In genomic region chr5:142151436-142152382, GRCh38 we compare ENCODE assay signal across 8 cellular contexts. TPM values are rescaled to one million over a fixed set of nuclear protein-coding genes. Genes with fewer than 3 reads are reported as not detected.
A peak's percentile ranks its signal among the peaks of the same experiment; 100 is the strongest.
DNase-seq lines count a peak whose midpoint lies in the region; ATAC-seq, FAIRE-seq and TF ChIP-seq lines count a peak whose summit lies in the region.

No MANE protein-coding gene starts in this region.

- H3K9me3 ChIP-seq in AG04450 (ENCODE audit: control insufficient read depth, insufficient read depth, low read length) (no peaks in the 10 kb centered on the region), esophagus squamous epithelium (no peaks in the 10 kb centered on the region), neural progenitor cell (ENCODE audit: low read depth) (no peaks in the 10 kb centered on the region)

- POLR2A ChIA-PET in AG04450 (lab: Yijun Ruan, JAX) = no interaction called here
- POLR2A ChIA-PET in activated CD8-positive, alpha-beta T cell treated with anti-CD3 and anti-CD28 coated beads for 36 hours (lab: Charles Lee) = interaction anchor here (0.6 to 0.8 kb wide), 2 partner anchors 20 to 383 kb away, joined by 3 read pairs; no protein-coding TSS in a partner anchor

- no peaks in the 10 kb centered on the region for H3K27me3 ChIP-seq in AG04450 (ENCODE audit: control insufficient read depth, insufficient read depth, low read length)
- H3K27me3 ChIP-seq in esophagus squamous epithelium = no peaks in the 10 kb centered on the region
- H3K27me3 ChIP-seq in neural progenitor cell = no peaks in the 10 kb centered on the region

- peak; percentile 77 for ATAC-seq in activated CD8-positive, alpha-beta T cell treated with anti-CD3 and anti-CD28 coated beads for 36 hours
- ATAC-seq in GM18868 (IDR thresholded peaks at IDR 0.05; ENCODE audit: unreplicated experiment) = no peak

- H3K36me3 ChIP-seq in esophagus squamous epithelium (peaks cover 4 to 66% (median 7%) of the 10 kb centered on the region in 3 donors), neural progenitor cell (peaks cover 9% of the 10 kb centered on the region)

- peak; percentile 75 for FAIRE-seq in GM19239 (lab: Jason Lieb, UNC)

- H3K27ac Mint-ChIP-seq in activated CD8-positive, alpha-beta T cell treated with anti-CD3 and anti-CD28 coated beads for 36 hours = peak overlapping the region; percentile 25
- no peak overlapping the region for H3K27ac Mint-ChIP-seq in neural progenitor cell
- no peak overlapping the region for H3K27ac Mint-ChIP-seq in type B pancreatic cell

- no peak overlapping the region for H2AFZ ChIP-seq in neural progenitor cell (replicated peaks)

- no peaks in the 10 kb centered on the region for H3K27me3 Mint-ChIP-seq in activated CD8-positive, alpha-beta T cell treated with anti-CD3 and anti-CD28 coated beads for 36 hours
- no peaks in the 10 kb centered on the region for H3K27me3 Mint-ChIP-seq in neural progenitor cell (ENCODE audit: insufficient read depth, low read depth)
- no peaks in the 10 kb centered on the region for H3K27me3 Mint-ChIP-seq in type B pancreatic cell

- H3K36me3 Mint-ChIP-seq in activated CD8-positive, alpha-beta T cell treated with anti-CD3 and anti-CD28 coated beads for 36 hours (ENCODE audit: low read depth) = peaks cover 34% of the 10 kb centered on the region
- H3K36me3 Mint-ChIP-seq in neural progenitor cell (peaks cover 26% of the 10 kb centered on the region), type B pancreatic cell (peaks cover 8% of the 10 kb centered on the region)

- H3K4me3 ChIP-seq in AG04450 (ENCODE audit: low read depth, low read length) (no peak overlapping the region), esophagus squamous epithelium (no peak overlapping the region), neural progenitor cell (no peak overlapping the region)

- peaks cover 11% of the 10 kb centered on the region for H3F3A ChIP-seq in neural progenitor cell (ENCODE audit: low read depth)

- peaks cover 4% of the 10 kb centered on the region for H4K20me1 ChIP-seq in neural progenitor cell (ENCODE audit: low read depth)

- no peak overlapping the region for H3K4me2 ChIP-seq in neural progenitor cell

- peaks cover 15% of the 10 kb centered on the region for H3K4me1 Mint-ChIP-seq in activated CD8-positive, alpha-beta T cell treated with anti-CD3 and anti-CD28 coated beads for 36 hours (ENCODE audit: low read depth)
- H3K4me1 Mint-ChIP-seq in neural progenitor cell (peaks cover 21% of the 10 kb centered on the region), type B pancreatic cell (ENCODE audit: unreplicated experiment) (peaks cover 3% of the 10 kb centered on the region)

- DNase-seq in AG04450 (ENCODE audit: low read depth, low spot score) (peak; percentile 74), GM19239 (ENCODE audit: insufficient read length, low spot score) (peak; percentile 10), NCI-H774 (lab: John Stamatoyannopoulos, UW) (peak; percentile 54), esophagus squamous epithelium (lab: John Stamatoyannopoulos, UW) (no peak), neural progenitor cell (ENCODE audit: low spot score) (peak; percentile 66), type B pancreatic cell (ENCODE audit: extremely low spot score, unreplicated experiment) (no peak)
- DNase-seq in activated CD8-positive, alpha-beta T cell treated with anti-CD3 and anti-CD28 coated beads for 36 hours = peak; percentile 78

- no peak overlapping the region for H3K4me3 Mint-ChIP-seq in activated CD8-positive, alpha-beta T cell treated with anti-CD3 and anti-CD28 coated beads for 36 hours
- no peak overlapping the region for H3K4me3 Mint-ChIP-seq in neural progenitor cell
- no peak overlapping the region for H3K4me3 Mint-ChIP-seq in type B pancreatic cell

- CTCF ChIA-PET in AG04450 (lab: Charles Lee) = interaction anchor here (0.6 to 5.3 kb wide), 49 partner anchors 9 to 648 kb away, joined by 3 to 91 read pairs (median 4); partner anchors contain the start of gene SPRY4
- CTCF ChIA-PET in activated CD8-positive, alpha-beta T cell treated with anti-CD3 and anti-CD28 coated beads for 36 hours (lab: Charles Lee) = interaction anchor here (0.6 to 17.6 kb wide), 22 partner anchors 8 to 540 kb away, joined by 3 to 592 read pairs (median 3); partner anchors contain the start of gene GNPDA1

- H3K27ac ChIP-seq in AG04450 (ENCODE audit: low read depth, low read length) (peak overlapping the region; percentile 47), esophagus squamous epithelium (no peak overlapping the region), neural progenitor cell (no peak overlapping the region)

- TF ChIP-seq CTCF in AG04450 (IDR thresholded peaks at IDR 0.05; ENCODE audit: low read depth, low read length) (peak; percentile 85), esophagus squamous epithelium (IDR thresholded peaks at IDR 0.05) (peak; percentile 45 to 90 (median 79)), neural progenitor cell (IDR thresholded peaks at IDR 0.05) (peak; percentile 98), type B pancreatic cell (conservative IDR thresholded peaks at IDR 0.05) (peak; percentile 99)
- TF ChIP-seq CTCF in activated CD8-positive, alpha-beta T cell treated with anti-CD3 and anti-CD28 coated beads for 36 hours (IDR thresholded peaks at IDR 0.05) = peak; percentile 80

- 28 to 31% methylated on average over 3 of the region's 3 CpGs for WGBS in esophagus squamous epithelium, 2 donors

- no peaks in the 10 kb centered on the region for H3K4me1 ChIP-seq in esophagus squamous epithelium
- peaks cover 13% of the 10 kb centered on the region for H3K4me1 ChIP-seq in neural progenitor cell

- no peak overlapping the region for H3K9ac ChIP-seq in neural progenitor cell

- H3K79me2 ChIP-seq in neural progenitor cell (ENCODE audit: low read depth) = no peaks in the 10 kb centered on the region

- H3K9me3 Mint-ChIP-seq in activated CD8-positive, alpha-beta T cell treated with anti-CD3 and anti-CD28 coated beads for 36 hours = no peaks in the 10 kb centered on the region
- H3K9me3 Mint-ChIP-seq in neural progenitor cell (no peaks in the 10 kb centered on the region), type B pancreatic cell (no peaks in the 10 kb centered on the region)

- no peak for TF ChIP-seq POLR2A in esophagus squamous epithelium (IDR thresholded peaks at IDR 0.05)

- intact Hi-C loops in activated CD8-positive, alpha-beta T cell treated with anti-CD3 and anti-CD28 coated beads for 36 hours (cut with micrococcal nuclease) = no loop called here
- intact Hi-C loops in esophagus squamous epithelium (cut with DNase I) = loop anchor here (5.0 kb wide), 1 partner anchor 396 kb away; no protein-coding TSS in a partner anchor

RNA-seq across cellular contexts. Expression of gene NDFIP1, which starts 43.1 kb away (rescaled TPM):
- 23.2 and 31.9 TPM in 2 replicates for polyA plus RNA-seq in AG04450 (2011; rRNA removed)
- 9.4 and 17.5 TPM in 2 replicates for polyA minus RNA-seq in AG04450 (2011; rRNA and poly(A)+ RNA removed)
- total RNA-seq in activated CD8-positive, alpha-beta T cell treated with anti-CD3 and anti-CD28 coated beads for 36 hours = 10 to 100 TPM; 93.8 to 96.9 TPM
- 10 to 100 TPM; 34.1 to 82.6 (median 38.9) TPM for total RNA-seq in esophagus squamous epithelium
- total RNA-seq in neural progenitor cell (ENCODE audit: low replicate concordance) = 32.5 and 39.4 TPM in 2 replicates
- total RNA-seq in type B pancreatic cell (ENCODE audit: low replicate concordance) = 57.7 and 59.3 TPM in 2 replicates

Comparison
In these comparisons a context has a peak if more than half of its experiments do, and no peak if none do; other contexts are left out.
1. DNase-seq: peak in AG04450 (single experiment), GM19239 (single experiment), NCI-H774 (single experiment), activated CD8-positive, alpha-beta T cell treated with anti-CD3 and anti-CD28 coated beads for 36 hours (single experiment) and neural progenitor cell (single experiment); none in esophagus squamous epithelium (single experiment) and type B pancreatic cell (single experiment).
2. Peak in every context shown above with its lines, with median percentiles within 50 percentile points of each other: CTCF ChIP-seq.